8 cellular contexts compared by ENCODE assay signal in the genomic region with DNA sequence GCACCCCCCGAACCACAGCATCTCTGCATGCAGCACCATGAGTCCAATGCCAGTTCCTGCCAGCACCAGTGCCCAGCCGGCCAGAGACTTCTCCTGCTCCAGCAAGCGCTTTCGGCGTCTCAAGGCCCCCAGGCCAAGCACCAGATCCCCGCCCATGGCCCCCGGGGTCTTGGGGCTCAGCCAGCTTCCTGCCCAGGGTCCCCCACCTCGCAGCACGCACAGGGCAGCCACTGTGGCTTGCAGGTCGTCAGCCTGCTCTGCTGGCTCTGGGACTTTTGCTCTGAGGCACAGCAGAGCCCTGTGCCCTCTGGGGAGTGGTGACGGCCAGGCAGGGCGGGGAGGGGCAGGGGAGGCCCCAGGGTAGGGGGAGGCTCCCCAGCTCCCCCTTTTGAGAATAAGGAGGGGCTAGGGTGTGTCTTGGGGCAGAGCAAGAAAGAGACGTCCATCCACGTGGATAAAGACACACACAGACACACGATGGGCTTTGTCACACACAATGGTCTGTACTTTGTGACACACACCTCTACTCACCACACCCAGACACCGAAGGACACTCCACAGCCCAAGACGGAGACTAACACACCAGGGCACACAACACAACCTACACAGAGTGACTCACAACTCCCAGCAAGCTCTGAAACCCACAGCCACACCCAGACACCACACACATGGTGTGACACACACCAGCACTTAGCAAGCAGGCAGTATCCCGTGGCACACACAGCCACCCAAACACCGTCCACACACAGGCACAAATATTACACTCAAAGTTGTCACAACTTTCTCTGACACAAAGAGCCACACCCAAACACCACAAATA. TPM values are rescaled to one million over a fixed set of nuclear protein-coding genes. Genes with fewer than 3 reads are reported as not detected.
DNase-seq lines count a peak whose midpoint lies in the region; ATAC-seq and TF ChIP-seq lines count a peak whose summit lies in the region.

A gene (minus strand): TSS at position 268 of the 820 bp plus-strand sequence. CDS start 112 bp downstream, at position 156.

- no peaks in the 10 kb centered on the region for H3K36me3 Mint-ChIP-seq in CD4-positive, CD25-positive, alpha-beta regulatory T cell
- peaks cover 22% of the 10 kb centered on the region for H3K36me3 Mint-ChIP-seq in T-helper 1 cell treated with Interleukin-12 subunit alpha and Interleukin-12 subunit beta and Interleukin-4 antibody, amounts not matched to agents 30 μg/mL and 1 μg/mL, for 36 hours (ENCODE audit: low read depth)

- no peak for TF ChIP-seq CTCF in HFF-Myc (IDR thresholded peaks at IDR 0.05; ENCODE audit: low read depth, low read length, missing control alignments)

- peak within 1 kb of the TSS; percentile 77 for H3K27ac ChIP-seq in CD4-positive, CD25-positive, alpha-beta regulatory T cell (ENCODE audit: insufficient read depth, low read length, poor library complexity, severe bottlenecking)

- no peaks in the 10 kb centered on the region for H3K36me3 ChIP-seq in CD4-positive, CD25-positive, alpha-beta regulatory T cell (ENCODE audit: control insufficient read depth, insufficient read depth, low read length)

- H3K9me3 Mint-ChIP-seq in CD4-positive, CD25-positive, alpha-beta regulatory T cell: no peaks in the 10 kb centered on the region
- H3K9me3 Mint-ChIP-seq in T-helper 1 cell treated with Interleukin-12 subunit alpha and Interleukin-12 subunit beta and Interleukin-4 antibody, amounts not matched to agents 30 μg/mL and 1 μg/mL, for 36 hours: no peaks in the 10 kb centered on the region

- no peaks in the 10 kb centered on the region for H3K27me3 ChIP-seq in CD4-positive, CD25-positive, alpha-beta regulatory T cell (ENCODE audit: control insufficient read depth, insufficient read depth, low read length)

- no peaks in the 10 kb centered on the region for H3K9me3 ChIP-seq in CD4-positive, CD25-positive, alpha-beta regulatory T cell (ENCODE audit: control insufficient read depth in 2 of 2, low read length in 2 of 2)

- H3K4me1 ChIP-seq in CD4-positive, CD25-positive, alpha-beta regulatory T cell (ENCODE audit: control insufficient read depth, insufficient read depth, low read length, poor library complexity, severe bottlenecking): peaks cover 86% of the 10 kb centered on the region

- H3K27me3 Mint-ChIP-seq in CD4-positive, CD25-positive, alpha-beta regulatory T cell: no peaks in the 10 kb centered on the region
- H3K27me3 Mint-ChIP-seq in T-helper 1 cell treated with Interleukin-12 subunit alpha and Interleukin-12 subunit beta and Interleukin-4 antibody, amounts not matched to agents 30 μg/mL and 1 μg/mL, for 36 hours (ENCODE audit: low read depth): no peaks in the 10 kb centered on the region

- peak within 1 kb of the TSS; percentile 92 to 99 (median 96) for H3K27ac Mint-ChIP-seq in CD4-positive, CD25-positive, alpha-beta regulatory T cell
- H3K27ac Mint-ChIP-seq in T-helper 1 cell treated with Interleukin-12 subunit alpha and Interleukin-12 subunit beta and Interleukin-4 antibody, amounts not matched to agents 30 μg/mL and 1 μg/mL, for 36 hours: peak within 1 kb of the TSS; percentile 93

- peak within 1 kb of the TSS; percentile 82 for H3K4me3 ChIP-seq in CD4-positive, CD25-positive, alpha-beta regulatory T cell (ENCODE audit: low read depth, low read length)
- peak within 1 kb of the TSS; percentile 13 for H3K4me3 ChIP-seq in HFF-Myc (replicated peaks; ENCODE audit: low read depth, low read length)

- H3K4me3 Mint-ChIP-seq in CD4-positive, CD25-positive, alpha-beta regulatory T cell: peak within 1 kb of the TSS; percentile 88 to 98 (median 96)
- H3K4me3 Mint-ChIP-seq in T-helper 1 cell treated with Interleukin-12 subunit alpha and Interleukin-12 subunit beta and Interleukin-4 antibody, amounts not matched to agents 30 μg/mL and 1 μg/mL, for 36 hours: peak within 1 kb of the TSS; percentile 86

- peak; percentile 59 to 67 for ATAC-seq in CD4-positive, CD25-positive, alpha-beta regulatory T cell (ENCODE audit: low read depth in 2 of 2)
- ATAC-seq in GM18861 (IDR thresholded peaks at IDR 0.05; ENCODE audit: unreplicated experiment) (no peak), GM18519 (IDR thresholded peaks at IDR 0.05; ENCODE audit: low FRiP score, unreplicated experiment) (no peak)

- peaks cover 17 to 94% (median 59%) of the 10 kb centered on the region in 4 donors for H3K4me1 Mint-ChIP-seq in CD4-positive, CD25-positive, alpha-beta regulatory T cell
- H3K4me1 Mint-ChIP-seq in T-helper 1 cell treated with Interleukin-12 subunit alpha and Interleukin-12 subunit beta and Interleukin-4 antibody, amounts not matched to agents 30 μg/mL and 1 μg/mL, for 36 hours (ENCODE audit: low read depth): peaks cover 77% of the 10 kb centered on the region

- DNase-seq in CD4-positive, CD25-positive, alpha-beta regulatory T cell: peak; percentile 48 to 84 (median 51)
- peak; percentile 61 for DNase-seq in HFF-Myc (ENCODE audit: extremely low read depth, low read depth)
- peak; percentile 66 for DNase-seq in amniotic epithelial cell (ENCODE audit: low read depth)
- peak; percentile 45 for DNase-seq in myocyte (ENCODE audit: low read depth)
- DNase-seq in ureter (ENCODE audit: low spot score): peak; percentile 76

RNA-seq across cellular contexts. Expression of the gene that starts here (rescaled TPM):
- 56.1 TPM for total RNA-seq in CD4-positive, CD25-positive, alpha-beta regulatory T cell
- 10 to 100 TPM; 16.7 to 33.0 (median 30.1) TPM for polyA plus RNA-seq in CD4-positive, CD25-positive, alpha-beta regulatory T cell
- total RNA-seq in myocyte: 0.27 and 1.6 TPM in 2 replicates
- polyA plus RNA-seq in myocyte (2012): 3.8 TPM
- 69.2 TPM for total RNA-seq in ureter

Comparison
In these comparisons a context has a peak if more than half of its experiments do, and no peak if none do; other contexts are left out.
1. RNA of the gene that starts here (total RNA-seq): 69.2 TPM in ureter (single experiment) and 56.1 TPM in CD4-positive, CD25-positive, alpha-beta regulatory T cell (single experiment); 0.27 to 1.6 TPM in myocyte; every median in the first group is over 10 times any median in the second.
2. ATAC-seq: peak in CD4-positive, CD25-positive, alpha-beta regulatory T cell (2 of 2); none in GM18861 (single experiment) and GM18519 (single experiment).
3. Peak in every context shown above with its lines, with median percentiles within 50 percentile points of each other: DNase-seq.